ENCODE assay signal across 8 cellular contexts in genomic region chr6:124964084-124964763, GRCh38. TPM values are rescaled to one million over a fixed set of nuclear protein-coding genes. Genes with fewer than 3 reads are reported as not detected.
A peak's percentile ranks its signal among the peaks of the same experiment; 100 is the strongest.
DNase-seq lines count a peak whose midpoint lies in the region; ATAC-seq and TF ChIP-seq lines count a peak whose summit lies in the region.

No MANE protein-coding gene starts in this region.

- H3K4me3 ChIP-seq in WI38 (ENCODE audit: low read depth, low read length) (peak overlapping the region; percentile 63), right cardiac atrium (ENCODE audit: low read length) (peak overlapping the region; percentile 95), psoas muscle (peak overlapping the region; percentile 85)

- no peaks in the 10 kb centered on the region for H3K36me3 ChIP-seq in psoas muscle (ENCODE audit: insufficient read depth in 1 of 2, low read depth in 1 of 2)

- H3K9me3 ChIP-seq in right cardiac atrium (ENCODE audit: control insufficient read depth, low read length) (no peaks in the 10 kb centered on the region), psoas muscle (no peaks in the 10 kb centered on the region)

- intact Hi-C loops in right cardiac atrium (cut with DNase I) = loop anchor here in 2 of 4 donors (10.0 kb wide), 2 partner anchors 89 to 131 kb away; no protein-coding TSS in a partner anchor
- intact Hi-C loops in psoas muscle (cut with DNase I) = loop anchor here (5.0 to 10.0 kb wide), 3 partner anchors 33 to 151 kb away; no protein-coding TSS in a partner anchor

- peak; percentile 57 for DNase-seq in G401 (ENCODE audit: low spot score)
- no peak for DNase-seq in right cardiac atrium
- DNase-seq in psoas muscle = peak in 1 of 2 donors; percentile 29
- no peak for DNase-seq in NCI-H128 (lab: John Stamatoyannopoulos, UW; ENCODE audit: unreplicated experiment)
- DNase-seq in NCI-H2107 treated with DMSO at 0.1 percent for 48 hours (lab: John Stamatoyannopoulos, UW; ENCODE audit: unreplicated experiment) = no peak
- DNase-seq in NCI-H2227 treated with DMSO at 0.1 percent for 48 hours (lab: John Stamatoyannopoulos, UW) = no peak

- in situ Hi-C loops in G401 (cut with HindIII; ENCODE audit: low sequenced_read_pairs) = no loop called here

- H3K4me1 ChIP-seq in right cardiac atrium (ENCODE audit: control insufficient read depth, insufficient read depth, low read length) (peaks cover 2% of the 10 kb centered on the region), psoas muscle (peaks cover 52% of the 10 kb centered on the region)

- TF ChIP-seq CTCF in WI38 (IDR thresholded peaks at IDR 0.05; ENCODE audit: low read depth, low read length) = no peak
- no peak for TF ChIP-seq CTCF in psoas muscle (IDR thresholded peaks at IDR 0.05)

- no peaks in the 10 kb centered on the region for H3K27me3 ChIP-seq in right cardiac atrium (ENCODE audit: control insufficient read depth, insufficient read depth)
- H3K27me3 ChIP-seq in psoas muscle (ENCODE audit: insufficient read depth in 3 of 3, low read length in 2 of 3) = no peaks in the 10 kb centered on the region

- H3K27ac ChIP-seq in right cardiac atrium (ENCODE audit: low read length) (peak overlapping the region; percentile 67), psoas muscle (peak overlapping the region; percentile 96)

- 15% methylated on average over 6 of the region's 6 CpGs for WGBS in right cardiac atrium
- WGBS in psoas muscle, 3 donors = 5 to 16% (median 5%) methylated on average over 6 of the region's 6 CpGs

- peak; percentile 7 to 12 for ATAC-seq in right cardiac atrium
- peak; percentile 36 to 72 (median 64) for ATAC-seq in psoas muscle
- ATAC-seq in GM21367 (IDR thresholded peaks at IDR 0.05; ENCODE audit: unreplicated experiment) = no peak

RNA-seq across cellular contexts. Expression of gene RNF217, which starts 2.0 kb away (rescaled TPM):
- 8.2 and 22.8 TPM in 2 replicates for total RNA-seq in G401 (2014; rRNA removed; shearing (Covaris generic))
- total RNA-seq in right cardiac atrium = 10 to 100 TPM; 12.2 to 23.6 (median 17.6) TPM
- polyA plus RNA-seq in right cardiac atrium = 4.4 TPM
- total RNA-seq in psoas muscle = 10 to 100 TPM; 11.5 to 22.5 (median 15.5) TPM
- 1 to 10 TPM; 2.3 to 7.6 (median 2.9) TPM for polyA plus RNA-seq in psoas muscle
